Comparison of ENCODE assay signal across 1 cellular context in genomic region chr5:154754460-154755360, GRCh38.
TF ChIP-seq lines count a peak whose summit lies in the region.

No MANE protein-coding gene starts in this region.

TF ChIP-seq in HEK293, 187 proteins besides CTCF, POLR2A, EP300 and RAD21 (continued from another document and continues in another):
- TF ChIP-seq ZNF280C (tag by site-specific recombination; IDR thresholded peaks at IDR 0.05) = no peak
- TF ChIP-seq ZNF600 (tag by site-specific recombination; IDR thresholded peaks at IDR 0.05) = peak; percentile 63; the same call in 1 of the 2 replicates
- no peak for TF ChIP-seq ZNF654 (tag by site-specific recombination; IDR thresholded peaks at IDR 0.05; ENCODE audit: low read depth)
- no peak; the same call in 1 of the 2 replicates for TF ChIP-seq ZNF768 (tag by site-specific recombination; IDR thresholded peaks at IDR 0.05)
- peak; percentile 46 for TF ChIP-seq ZBTB11 (tag by site-specific recombination; conservative IDR thresholded peaks at IDR 0.05; ENCODE audit: low read depth)
- no peak for TF ChIP-seq ZNF792 (tag by site-specific recombination; IDR thresholded peaks at IDR 0.05)
- no peak for TF ChIP-seq TCF7L2 (IDR thresholded peaks at IDR 0.05; ENCODE audit: borderline replicate concordance, low read depth, low read length)
- TF ChIP-seq ZFP41 (tag by site-specific recombination; IDR thresholded peaks at IDR 0.05; ENCODE audit: borderline replicate concordance) = no peak
- no peak for TF ChIP-seq ZNF350 (tag by site-specific recombination; IDR thresholded peaks at IDR 0.05)
- peak; percentile 78; the same call in 1 of the 2 replicates for TF ChIP-seq KLF7 (tag by site-specific recombination; IDR thresholded peaks at IDR 0.05; ENCODE audit: borderline replicate concordance)
- peak; percentile 90 for TF ChIP-seq ZNF610 (tag by site-specific recombination; IDR thresholded peaks at IDR 0.05; ENCODE audit: borderline replicate concordance)
- no peak for TF ChIP-seq ZBTB49 (tag by site-specific recombination; IDR thresholded peaks at IDR 0.05; ENCODE audit: low read depth)
- peak; percentile 78 for TF ChIP-seq ZNF580 (tag by site-specific recombination; IDR thresholded peaks at IDR 0.05)
- TF ChIP-seq ZNF571 (tag by site-specific recombination; IDR thresholded peaks at IDR 0.05) = no peak
- TF ChIP-seq ZNF629 (tag by site-specific recombination; IDR thresholded peaks at IDR 0.05) = peak; percentile 42
- peak; percentile 70; the same call in 1 of the 2 replicates for TF ChIP-seq REPIN1 (tag by site-specific recombination; IDR thresholded peaks at IDR 0.05; ENCODE audit: low read depth)
- TF ChIP-seq ZNF16 (tag by site-specific recombination; IDR thresholded peaks at IDR 0.05; ENCODE audit: low read depth) = no peak
- peak; percentile 44; the same call in 1 of the 2 replicates for TF ChIP-seq REST (tag by site-specific recombination; IDR thresholded peaks at IDR 0.05)
- peak; percentile 99 for TF ChIP-seq ZNF692 (tag by site-specific recombination; IDR thresholded peaks at IDR 0.05)
- no peak for TF ChIP-seq ZNF174 (tag by site-specific recombination; IDR thresholded peaks at IDR 0.05)
- TF ChIP-seq PRDM1 (tag by site-specific recombination; IDR thresholded peaks at IDR 0.05) = no peak
- TF ChIP-seq ZNF521 (tag by site-specific recombination; IDR thresholded peaks at IDR 0.05) = no peak
- TF ChIP-seq ZNF624 (tag by site-specific recombination; IDR thresholded peaks at IDR 0.05) = no peak
- TF ChIP-seq TRIM28 (IDR thresholded peaks at IDR 0.05; ENCODE audit: borderline replicate concordance, low read length) = peak; percentile 31; the same call in 1 of the 2 replicates
- TF ChIP-seq ZNF658 (tag by site-specific recombination; IDR thresholded peaks at IDR 0.05) = no peak
- TF ChIP-seq ZNF266 (tag by site-specific recombination; IDR thresholded peaks at IDR 0.05; ENCODE audit: low read depth) = no peak
- no peak for TF ChIP-seq ZNF221 (tag by site-specific recombination; IDR thresholded peaks at IDR 0.05; ENCODE audit: borderline replicate concordance)
- peak; percentile 72; the same call in 1 of the 2 replicates for TF ChIP-seq ZBTB7A (tag by site-specific recombination; IDR thresholded peaks at IDR 0.05; ENCODE audit: low read depth)
- TF ChIP-seq ELK4 (IDR thresholded peaks at IDR 0.05; ENCODE audit: borderline replicate concordance, low read depth, low read length) = no peak
- peak; percentile 79; the same call in 1 of the 2 replicates for TF ChIP-seq ZNF843 (tag by site-specific recombination; IDR thresholded peaks at IDR 0.05)
- peak; percentile 81; the same call in 1 of the 2 replicates for TF ChIP-seq ZNF24 (tag by site-specific recombination; IDR thresholded peaks at IDR 0.05)
- 0 out of 2 replicates have a peak, but pooled peaks have one; percentile 36 for TF ChIP-seq GFI1B (tag by site-specific recombination; IDR thresholded peaks at IDR 0.05)
- no peak for TF ChIP-seq RBAK (tag by site-specific recombination; IDR thresholded peaks at IDR 0.05)
- no peak for TF ChIP-seq MYNN (tag by site-specific recombination; IDR thresholded peaks at IDR 0.05; ENCODE audit: borderline replicate concordance)
- no peak for TF ChIP-seq ZNF157 (tag by site-specific recombination; IDR thresholded peaks at IDR 0.05)
- TF ChIP-seq SP2 (tag by site-specific recombination; IDR thresholded peaks at IDR 0.05) = peak; percentile 85
- peak; percentile 55; the same call in 1 of the 2 replicates for TF ChIP-seq ZBTB20 (tag by site-specific recombination; IDR thresholded peaks at IDR 0.05)
- 0 out of 2 replicates have a peak, but pooled peaks have one; percentile 9 for TF ChIP-seq ZSCAN23 (tag by site-specific recombination; IDR thresholded peaks at IDR 0.05)
- peak; percentile 53; the same call in 1 of the 2 replicates for TF ChIP-seq ZBTB48 (tag by site-specific recombination; IDR thresholded peaks at IDR 0.05)
- TF ChIP-seq ZNF404 (tag by site-specific recombination; IDR thresholded peaks at IDR 0.05) = no peak
- TF ChIP-seq HIC1 (tag by site-specific recombination; IDR thresholded peaks at IDR 0.05) = no peak
- TF ChIP-seq ZNF155 (tag by site-specific recombination; IDR thresholded peaks at IDR 0.05) = no peak
- TF ChIP-seq KLF17 (tag by site-specific recombination; IDR thresholded peaks at IDR 0.05) = peak; percentile 86
